In genomic region chr17:73304971-73305786, GRCh38 we compare ENCODE assay signal across 8 cellular contexts. TPM values are rescaled to one million over a fixed set of nuclear protein-coding genes. Genes with fewer than 3 reads are reported as not detected.
A peak's percentile ranks its signal among the peaks of the same experiment; 100 is the strongest.
DNase-seq lines count a peak whose midpoint lies in the region; ATAC-seq and TF ChIP-seq lines count a peak whose summit lies in the region.

No MANE protein-coding gene starts in this region.

- H3K27ac ChIP-seq in HUES64 (ENCODE audit: low read depth, low read length): peak overlapping the region; percentile 12; the same call in 1 of the 2 replicates
- H3K27ac ChIP-seq in WERI-Rb-1: peak overlapping the region; percentile 62
- peak overlapping the region; percentile 69 for H3K27ac ChIP-seq in cardiac muscle cell

- ATAC-seq in HG02885 (IDR thresholded peaks at IDR 0.05; ENCODE audit: poor library complexity, unreplicated experiment): no peak

- 40% methylated on average over 16 of the region's 16 CpGs for WGBS in HUES64

- no peak overlapping the region for H3K4me3 ChIP-seq in HUES64 (ENCODE audit: low read length)
- peak overlapping the region; percentile 9 for H3K4me3 ChIP-seq in WERI-Rb-1 (ENCODE audit: low read depth, low read length)
- H3K4me3 ChIP-seq in cardiac muscle cell: no peak overlapping the region
- H3K4me3 ChIP-seq in retinal pigment epithelial cell (ENCODE audit: low read length): peak overlapping the region; percentile 26

- H3K4me1 ChIP-seq in HUES64 (ENCODE audit: insufficient read depth, low read length): peaks cover 25% of the 10 kb centered on the region
- peaks cover 44% of the 10 kb centered on the region for H3K4me1 ChIP-seq in cardiac muscle cell (ENCODE audit: low read depth)

- peak; percentile 75 for DNase-seq in AG20443 (ENCODE audit: low spot score)
- peak; percentile 83 for DNase-seq in WERI-Rb-1
- peak; percentile 68 to 88 for DNase-seq in cardiac muscle cell (ENCODE audit: low read depth in 1 of 2, low spot score in 1 of 2)
- DNase-seq in retinal pigment epithelial cell (ENCODE audit: low read depth): no peak
- no peak for DNase-seq in OCI-M2 (lab: John Stamatoyannopoulos, UW; ENCODE audit: unreplicated experiment)
- no peak for DNase-seq in GM19240 (ENCODE audit: insufficient read length, low spot score)

- H3K9me3 ChIP-seq in HUES64 (ENCODE audit: insufficient read depth, low read depth, low read length): no peaks in the 10 kb centered on the region
- H3K9me3 ChIP-seq in WERI-Rb-1 (ENCODE audit: severe bottlenecking): no peaks in the 10 kb centered on the region
- no peaks in the 10 kb centered on the region for H3K9me3 ChIP-seq in cardiac muscle cell (ENCODE audit: low read depth)

- no peaks in the 10 kb centered on the region for H3K27me3 ChIP-seq in HUES64 (ENCODE audit: insufficient read depth, low read length)
- no peaks in the 10 kb centered on the region for H3K27me3 ChIP-seq in WERI-Rb-1 (ENCODE audit: insufficient read depth, low read depth, severe bottlenecking)
- H3K27me3 ChIP-seq in cardiac muscle cell: no peaks in the 10 kb centered on the region

- H3K9ac ChIP-seq in HUES64 (ENCODE audit: low read depth, low read length): no peak overlapping the region

- H3K36me3 ChIP-seq in HUES64 (ENCODE audit: insufficient read depth, low read length) (no peaks in the 10 kb centered on the region), WERI-Rb-1 (peaks cover 20% of the 10 kb centered on the region), cardiac muscle cell (no peaks in the 10 kb centered on the region)

- peak; percentile 64 for TF ChIP-seq CTCF in WERI-Rb-1 (IDR thresholded peaks at IDR 0.05; ENCODE audit: low read depth, low read length)
- TF ChIP-seq CTCF in cardiac muscle cell (IDR thresholded peaks at IDR 0.05; ENCODE audit: low read depth, low read length): peak; percentile 37
- peak; percentile 35 for TF ChIP-seq CTCF in retinal pigment epithelial cell (conservative IDR thresholded peaks at IDR 0.05; ENCODE audit: low read depth, low read length)

RNA-seq across cellular contexts. Expression of gene CDC42EP4, which starts 6.6 kb away (rescaled TPM):
- 16.1 TPM for polyA plus RNA-seq in HUES64 (2013, experiment 1 of 2)
- 20.4 TPM for polyA plus RNA-seq in HUES64 (2013, experiment 2 of 2)
- 18.9 and 24.9 TPM in 2 replicates for total RNA-seq in cardiac muscle cell
- 17.9 and 24.4 TPM in 2 replicates for polyA plus RNA-seq in cardiac muscle cell

RNA-seq across cellular contexts. Expression of gene CPSF4L, which starts 43.5 kb away (rescaled TPM):
- not detected for polyA plus RNA-seq in HUES64 (2013, experiment 1 of 2)
- polyA plus RNA-seq in HUES64 (2013, experiment 2 of 2): not detected
- not detected in 2 replicates for total RNA-seq in cardiac muscle cell
- polyA plus RNA-seq in cardiac muscle cell: not detected in 2 replicates

Comparison
In these comparisons a context has a peak if more than half of its experiments do, and no peak if none do; other contexts are left out.
1. DNase-seq: peak in AG20443 (single experiment), WERI-Rb-1 (single experiment) and cardiac muscle cell (2 of 2); none in retinal pigment epithelial cell (single experiment), OCI-M2 (single experiment) and GM19240 (single experiment).
2. H3K27ac ChIP-seq: peak in every context shown above with its lines; median percentile 69 in cardiac muscle cell; 62 in WERI-Rb-1; 12 in HUES64.
3. H3K4me3 ChIP-seq: peak in WERI-Rb-1 (single experiment) and retinal pigment epithelial cell (single experiment); none in HUES64 (single experiment) and cardiac muscle cell (single experiment).
4. Peak in every context shown above with its lines, with median percentiles within 50 percentile points of each other: CTCF ChIP-seq.